In genomic region chr18:33572022-33572421, GRCh38 we compare ENCODE assay signal across 28 cellular contexts. TPM values are rescaled to one million over a fixed set of nuclear protein-coding genes. Genes with fewer than 3 reads are reported as not detected.
"Had no signal": no experiment of that assay in that cellular context is flagged by ENCODE, and none has a peak within 500 bp of the region (broad histone marks: within the 10 kb centered on the region; RNA-seq: fewer than 3 reads in every experiment).

No MANE protein-coding gene starts in this region.

- H3K4me3 ChIP-seq: esophagus muscularis mucosa had no signal

- H3K27ac Mint-ChIP-seq: activated B cell treated with CpG ODN at 0.5 μM for 24 hours; activated CD8-positive, alpha-beta T cell treated with anti-CD3 and anti-CD28 coated beads for 36 hours; activated naive CD8-positive, alpha-beta T cell; activated T-helper 17 cell treated with anti-CD3 and anti-CD28 coated beads, Interleukin-2, amount 50 U/mL, for 72 hours; T-helper 17 cell; T-helper 2 cell treated with Interferon-gamma antibody and Interleukin-4, amounts not matched to agents 5 μg/mL and 100 μg/mL, for 36 hours had no signal

- H3K27me3 Mint-ChIP-seq: central memory CD8-positive, alpha-beta T cell; T-helper 17 cell had no signal

- H3K36me3 ChIP-seq: brain microvascular endothelial cell, esophagus muscularis mucosa, WERI-Rb-1 had no signal

- DNase-seq: activated B cell treated with CpG ODN at 0.5 μM for 24 hours; activated CD4-positive, alpha-beta T cell treated with anti-CD3 and anti-CD28 coated beads for 48 hours; activated CD4-positive, alpha-beta T cell treated with anti-CD3 and anti-CD28 coated beads, Interleukin-2, amount 50 U/mL, for 1 hour; activated CD4-positive, alpha-beta T cell treated with anti-CD3 and anti-CD28 coated beads, Interleukin-2, amount 50 U/mL, for 48 hours; activated CD8-positive, alpha-beta memory T cell treated with anti-CD3 and anti-CD28 coated beads for 24 hours; activated CD8-positive, alpha-beta T cell treated with anti-CD3 and anti-CD28 coated beads for 36 hours; activated effector memory CD4-positive, alpha-beta T cell treated with Interleukin-2 at 50 U/mL for 16 hours; activated gamma-delta T cell treated with Interleukin-2 at 50 U/mL for 16 hours; activated naive CD4-positive, alpha-beta T cell treated with anti-CD3 and anti-CD28 coated beads, Interleukin-2, amount 50 U/mL, for 16 hours; activated naive CD4-positive, alpha-beta T cell treated with Interleukin-2 at 50 U/mL for 16 hours; activated T-cell treated with anti-CD3 and anti-CD28 coated beads, Interleukin-2, amount 50 U/mL, for 4 hours; amniotic stem cell; anterior cingulate cortex; brain microvascular endothelial cell; cortex of kidney; dermis blood vessel endothelial cell; effector memory CD4-positive, alpha-beta T cell; erythroblast; T-helper 1 cell; T-helper 17 cell; T1000; WERI-Rb-1 had no signal

- H3K27ac ChIP-seq: brain microvascular endothelial cell, esophagus muscularis mucosa, WERI-Rb-1 had no signal

- H3K4me1 Mint-ChIP-seq: activated B cell treated with CpG ODN at 0.5 μM for 24 hours; activated T-helper 17 cell treated with anti-CD3 and anti-CD28 coated beads, Interleukin-2, amount 50 U/mL, for 72 hours; central memory CD8-positive, alpha-beta T cell; T-helper 17 cell had no signal

- H3K36me3 Mint-ChIP-seq: activated naive CD8-positive, alpha-beta T cell had no signal

- H3K4me3 Mint-ChIP-seq: activated B cell treated with CpG ODN at 0.5 μM for 24 hours; activated CD8-positive, alpha-beta T cell treated with anti-CD3 and anti-CD28 coated beads for 36 hours; activated naive CD8-positive, alpha-beta T cell; activated T-cell treated with anti-CD3 and anti-CD28 coated beads, Interleukin-2, amount 50 U/mL, for 4 hours; activated T-helper 17 cell treated with anti-CD3 and anti-CD28 coated beads, Interleukin-2, amount 50 U/mL, for 72 hours; central memory CD8-positive, alpha-beta T cell; T-helper 17 cell; T-helper 2 cell treated with Interferon-gamma antibody and Interleukin-4, amounts not matched to agents 5 μg/mL and 100 μg/mL, for 36 hours had no signal

- H3K27me3 ChIP-seq: brain microvascular endothelial cell had no signal

- ATAC-seq: activated CD4-positive, CD25-positive, alpha-beta regulatory T cell treated with anti-CD3 and anti-CD28 coated beads, Interleukin-2, amount 50 U/mL, for 24 hours; activated CD8-positive, alpha-beta T cell treated with anti-CD3 and anti-CD28 coated beads for 36 hours; activated T-cell treated with anti-CD3 and anti-CD28 coated beads, Interleukin-2, amount 50 U/mL, for 4 hours; activated T-helper 17 cell treated with anti-CD3 and anti-CD28 coated beads, Interleukin-2, amount 50 U/mL, for 72 hours; T-helper 17 cell had no signal

RNA-seq across cellular contexts. Expression of gene ASXL3, which starts 6.0 kb away (rescaled TPM):
- total RNA-seq: activated B cell treated with CpG ODN at 0.5 μM for 24 hours; activated CD8-positive, alpha-beta T cell treated with anti-CD3 and anti-CD28 coated beads for 36 hours; activated T-cell treated with anti-CD3 and anti-CD28 coated beads, Interleukin-2, amount 50 U/mL, for 4 hours; activated T-helper 17 cell treated with anti-CD3 and anti-CD28 coated beads, Interleukin-2, amount 50 U/mL, for 72 hours; dermis blood vessel endothelial cell; T-helper 17 cell had no signal
